ENCODE assay signal across 1 cellular context in the genomic region with DNA sequence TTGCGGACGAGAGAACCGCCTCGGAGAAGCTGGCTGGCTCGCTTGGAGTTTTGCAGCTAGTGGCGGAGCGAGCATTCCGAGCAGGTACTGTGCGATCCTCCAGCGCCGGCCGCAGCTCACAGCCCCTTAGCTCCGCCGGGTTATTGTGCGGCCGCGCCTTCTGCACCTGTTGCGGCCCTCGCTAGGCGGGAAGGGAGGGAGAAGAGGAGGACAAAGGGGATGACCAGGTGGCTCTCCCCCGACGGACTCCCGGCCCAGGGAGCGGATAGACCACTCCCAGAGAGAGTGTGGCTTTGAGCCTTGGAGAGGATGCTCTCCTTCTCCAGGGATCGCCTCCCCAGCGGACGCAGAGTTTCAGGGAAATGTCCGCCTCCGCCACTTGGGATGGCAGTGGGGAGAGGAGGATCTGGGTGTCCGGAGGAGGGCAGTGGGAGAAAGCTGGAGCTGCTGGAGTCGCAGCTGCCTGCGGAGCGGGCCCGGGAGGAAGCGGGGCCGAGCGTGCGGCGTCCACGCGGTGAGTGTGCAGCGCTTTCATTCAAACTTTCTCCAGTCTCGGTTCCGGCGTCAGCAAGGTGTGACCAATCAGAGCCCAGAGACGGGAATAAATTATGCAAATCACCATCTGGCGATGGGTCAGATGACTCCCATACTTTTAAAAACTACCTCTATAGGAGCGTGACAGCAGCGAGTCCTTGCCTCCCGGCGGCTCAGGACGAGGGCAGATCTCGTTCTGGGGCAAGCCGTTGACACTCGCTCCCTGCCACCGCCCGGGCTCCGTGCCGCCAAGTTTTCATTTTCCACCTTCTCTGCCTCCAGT.
TF ChIP-seq lines count a peak whose summit lies in the region.

LIPG (plus strand) TSS at position 681 of the 817 bp plus-strand sequence. CDS start 252 bp downstream, outside the sequence.

TF ChIP-seq in H1, 55 proteins besides CTCF, POLR2A, EP300 and RAD21 (continued from another document):
- TF ChIP-seq ASH2L (IDR thresholded peaks at IDR 0.05; ENCODE audit: low read length) (peak; percentile 49), BRCA1 (IDR thresholded peaks at IDR 0.05; ENCODE audit: low read depth, low read length) (no peak), EZH2 (IDR thresholded peaks at IDR 0.05; ENCODE audit: low read depth, low read length, severe bottlenecking) (no peak), FOSL1 (IDR thresholded peaks at IDR 0.05; ENCODE audit: insufficient read depth, low read depth, low read length) (no peak), CHD7 (IDR thresholded peaks at IDR 0.05; ENCODE audit: insufficient replicate concordance, low read length) (no peak), KDM4A (IDR thresholded peaks at IDR 0.05; ENCODE audit: low read depth, low read length, severe bottlenecking) (peak; percentile 73), CREB1 (IDR thresholded peaks at IDR 0.05) (peak; percentile 1; the same call in 1 of the 2 replicates), POLR2AphosphoS5 (IDR thresholded peaks at IDR 0.05; ENCODE audit: low read depth, low read length) (0 out of 2 replicates have a peak, but pooled peaks have one; percentile 61), KDM1A (IDR thresholded peaks at IDR 0.05; ENCODE audit: borderline replicate concordance, low read length) (no peak), SAP30 (IDR thresholded peaks at IDR 0.05; ENCODE audit: insufficient read depth, insufficient replicate concordance, low read length) (peak; percentile 68), MAFK (IDR thresholded peaks at IDR 0.05; ENCODE audit: low read depth, low read length) (no peak), POU5F1 (IDR thresholded peaks at IDR 0.05; ENCODE audit: low read depth, low read length) (no peak), SP1 (IDR thresholded peaks at IDR 0.05; ENCODE audit: low read depth, low read length) (0 out of 2 replicates have a peak, but pooled peaks have one; percentile 39), TBP (IDR thresholded peaks at IDR 0.05; ENCODE audit: low read depth, low read length) (peak; percentile 73), HDAC2 (IDR thresholded peaks at IDR 0.05; ENCODE audit: borderline replicate concordance in 1 of 2, low read depth in 2 of 2, low read length in 2 of 2) (no peak), SP2 (IDR thresholded peaks at IDR 0.05; ENCODE audit: low read length) (no peak), CHD2 (IDR thresholded peaks at IDR 0.05; ENCODE audit: low read length) (no peak), MAX (IDR thresholded peaks at IDR 0.05) (peak; percentile 86), RBBP5 (IDR thresholded peaks at IDR 0.05; ENCODE audit: borderline replicate concordance, low read depth, low read length) (peak; percentile 41; the same call in 1 of the 2 replicates), SUZ12 (IDR thresholded peaks at IDR 0.05; ENCODE audit: low read length) (peak; percentile 39), TAF7 (optimal IDR thresholded peaks at IDR 0.05; ENCODE audit: borderline replicate concordance, low read depth, low read length) (peak; percentile 70), CBX5 (IDR thresholded peaks at IDR 0.05; ENCODE audit: low read depth, low read length) (no peak), CBX8 (IDR thresholded peaks at IDR 0.05; ENCODE audit: borderline replicate concordance, low read depth, low read length) (no peak), CTBP2 (IDR thresholded peaks at IDR 0.05; ENCODE audit: borderline replicate concordance, insufficient read depth, insufficient read length, low read length) (peak; percentile 31), RNF2 (IDR thresholded peaks at IDR 0.05; ENCODE audit: borderline replicate concordance, low read depth, low read length, missing control alignments, poor library complexity, severe bottlenecking) (no peak), JUN (IDR thresholded peaks at IDR 0.05; ENCODE audit: low read depth, low read length) (no peak), JUND (IDR thresholded peaks at IDR 0.05; ENCODE audit: low read length) (no peak), HDAC6 (IDR thresholded peaks at IDR 0.05; ENCODE audit: low read depth, low read length) (no peak), BCL11A (IDR thresholded peaks at IDR 0.05; ENCODE audit: low read depth in 2 of 2, low read length in 2 of 2) (no peak), TEAD4 (IDR thresholded peaks at IDR 0.05; ENCODE audit: low read depth, low read length) (no peak), GABPA (IDR thresholded peaks at IDR 0.05; ENCODE audit: borderline replicate concordance, insufficient read depth, low read length) (no peak), NANOG (IDR thresholded peaks at IDR 0.05; ENCODE audit: insufficient read depth, low read depth, low read length, poor library complexity, severe bottlenecking) (no peak)
- TF ChIP-seq, protein P1, sequence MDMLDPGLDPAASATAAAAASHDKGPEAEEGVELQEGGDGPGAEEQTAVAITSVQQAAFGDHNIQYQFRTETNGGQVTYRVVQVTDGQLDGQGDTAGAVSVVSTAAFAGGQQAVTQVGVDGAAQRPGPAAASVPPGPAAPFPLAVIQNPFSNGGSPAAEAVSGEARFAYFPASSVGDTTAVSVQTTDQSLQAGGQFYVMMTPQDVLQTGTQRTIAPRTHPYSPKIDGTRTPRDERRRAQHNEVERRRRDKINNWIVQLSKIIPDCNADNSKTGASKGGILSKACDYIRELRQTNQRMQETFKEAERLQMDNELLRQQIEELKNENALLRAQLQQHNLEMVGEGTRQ (IDR thresholded peaks at IDR 0.05; ENCODE audit: low read length) = peak; percentile 56; the same call in 1 of the 2 replicates
- TF ChIP-seq, protein P2, sequence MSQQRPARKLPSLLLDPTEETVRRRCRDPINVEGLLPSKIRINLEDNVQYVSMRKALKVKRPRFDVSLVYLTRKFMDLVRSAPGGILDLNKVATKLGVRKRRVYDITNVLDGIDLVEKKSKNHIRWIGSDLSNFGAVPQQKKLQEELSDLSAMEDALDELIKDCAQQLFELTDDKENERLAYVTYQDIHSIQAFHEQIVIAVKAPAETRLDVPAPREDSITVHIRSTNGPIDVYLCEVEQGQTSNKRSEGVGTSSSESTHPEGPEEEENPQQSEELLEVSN (IDR thresholded peaks at IDR 0.05) = peak; percentile 84
- TF ChIP-seq, protein P3, sequence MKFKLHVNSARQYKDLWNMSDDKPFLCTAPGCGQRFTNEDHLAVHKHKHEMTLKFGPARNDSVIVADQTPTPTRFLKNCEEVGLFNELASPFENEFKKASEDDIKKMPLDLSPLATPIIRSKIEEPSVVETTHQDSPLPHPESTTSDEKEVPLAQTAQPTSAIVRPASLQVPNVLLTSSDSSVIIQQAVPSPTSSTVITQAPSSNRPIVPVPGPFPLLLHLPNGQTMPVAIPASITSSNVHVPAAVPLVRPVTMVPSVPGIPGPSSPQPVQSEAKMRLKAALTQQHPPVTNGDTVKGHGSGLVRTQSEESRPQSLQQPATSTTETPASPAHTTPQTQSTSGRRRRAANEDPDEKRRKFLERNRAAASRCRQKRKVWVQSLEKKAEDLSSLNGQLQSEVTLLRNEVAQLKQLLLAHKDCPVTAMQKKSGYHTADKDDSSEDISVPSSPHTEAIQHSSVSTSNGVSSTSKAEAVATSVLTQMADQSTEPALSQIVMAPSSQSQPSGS (IDR thresholded peaks at IDR 0.05; ENCODE audit: low read length) = 0 out of 2 replicates have a peak, but pooled peaks have one; percentile 26
- TF ChIP-seq, protein P4, sequence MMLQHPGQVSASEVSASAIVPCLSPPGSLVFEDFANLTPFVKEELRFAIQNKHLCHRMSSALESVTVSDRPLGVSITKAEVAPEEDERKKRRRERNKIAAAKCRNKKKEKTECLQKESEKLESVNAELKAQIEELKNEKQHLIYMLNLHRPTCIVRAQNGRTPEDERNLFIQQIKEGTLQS (IDR thresholded peaks at IDR 0.05; ENCODE audit: insufficient read depth, low read depth, low read length) = no peak
TF ChIP-seq in H1: peak in this region for 18.
